ENCODE assay signal across 1 cellular context in the genomic region with DNA sequence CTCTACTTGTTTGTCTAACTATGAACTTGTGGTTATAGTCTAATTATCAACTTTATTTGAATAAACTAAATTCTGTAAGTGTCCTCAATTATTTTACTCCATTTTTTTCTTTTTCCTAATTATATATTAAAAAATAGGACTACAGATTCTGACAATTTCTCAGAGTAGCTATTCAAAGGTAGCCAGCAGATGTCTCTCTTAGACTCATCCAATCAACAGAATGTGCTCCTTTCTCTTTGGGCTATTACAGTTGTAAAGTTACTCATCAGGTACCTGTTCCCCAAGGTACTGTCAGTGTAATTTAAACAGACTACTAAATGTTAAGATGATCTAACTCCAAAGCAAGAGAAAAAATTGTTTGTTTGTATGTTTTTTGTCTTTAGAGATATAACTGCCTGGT.
TF ChIP-seq lines count a peak whose summit lies in the region.

No MANE protein-coding gene starts in this region.

TF ChIP-seq in GM23338, 12 proteins besides CTCF, POLR2A, EP300 and RAD21 (continued from another document):
- TF ChIP-seq ZNF462 (CRISPR knock-in tag; IDR thresholded peaks at IDR 0.05), result no peak
- no peak for TF ChIP-seq ETS1 (IDR thresholded peaks at IDR 0.05)
- TF ChIP-seq CREB1 (CRISPR knock-in tag; IDR thresholded peaks at IDR 0.05; ENCODE audit: low read depth), result no peak
- TF ChIP-seq ZNF331 (CRISPR knock-in tag; IDR thresholded peaks at IDR 0.05; ENCODE audit: low read depth), result no peak
- no peak for TF ChIP-seq EZH2 (IDR thresholded peaks at IDR 0.05; ENCODE audit: low read depth, unreplicated experiment)
TF ChIP-seq in GM23338: peak in this region for 0.
